10 cellular contexts compared by ENCODE assay signal in the genomic region with DNA sequence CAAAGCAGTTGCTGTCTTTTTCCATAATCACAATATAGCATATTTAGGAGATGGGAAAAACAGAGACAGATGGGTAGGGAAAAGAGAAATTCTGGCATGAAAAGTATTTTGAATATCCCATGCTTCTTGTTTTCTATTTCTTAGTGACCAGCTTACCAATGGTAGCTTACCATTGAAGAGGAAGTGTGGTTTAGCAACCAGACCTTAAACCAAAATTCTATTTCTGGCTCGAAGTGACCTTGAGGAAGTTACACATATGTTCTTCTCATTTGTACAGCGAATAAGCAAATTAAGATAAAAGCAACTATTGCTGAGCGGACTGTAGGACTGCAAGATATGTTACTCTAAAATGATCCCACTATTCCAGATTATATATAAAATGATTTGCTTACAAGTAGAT.
A peak's percentile ranks its signal among the peaks of the same experiment; 100 is the strongest.
DNase-seq lines count a peak whose midpoint lies in the region; ATAC-seq and FAIRE-seq lines count a peak whose summit lies in the region.
"Had no signal": no experiment of that assay in that cellular context is flagged by ENCODE, and none has a peak within 500 bp of the region (broad histone marks: within the 10 kb centered on the region; RNA-seq: fewer than 3 reads in every experiment).

No MANE protein-coding gene starts in this region.

- H3K4me3 ChIP-seq in BLaER1 treated with 17β-estradiol and CSF1 and Interleukin-3, amounts not matched to agents 10 nM and 100 nM: peak overlapping the region in 4 of 10 experiments; percentile 2 to 18 (median 14); a peak in 4 of 20 replicates
- no peak overlapping the region for H3K4me3 ChIP-seq in small intestine (ENCODE audit: low read depth in 1 of 2, low read length in 2 of 2)
- H3K4me3 ChIP-seq: skin epidermis had no signal

- no peaks in the 10 kb centered on the region for H3K27me3 ChIP-seq in BLaER1 treated with 17β-estradiol and CSF1 and Interleukin-3, amounts not matched to agents 10 nM and 100 nM
- no peaks in the 10 kb centered on the region for H3K27me3 ChIP-seq in small intestine (ENCODE audit: control insufficient read depth in 2 of 2, insufficient read depth in 2 of 2, low read length in 2 of 2)

- H3K27me3 Mint-ChIP-seq in dendritic cell treated with granulocyte-macrophage colony-stimulating factor and Interleukin-4, amounts not matched to agents 40 ng/mL and 50 ng/mL, for 4 days: no peaks in the 10 kb centered on the region
- peaks cover 16% of the 10 kb centered on the region for H3K27me3 Mint-ChIP-seq in activated T-helper 2 cell treated with anti-CD3 and anti-CD28 coated beads, Interferon-gamma antibody, Interleukin-2, Interleukin-4, amounts not matched to agents 10 μg/mL and 5 μg/mL and 100 μg/mL, durations not matched to agents 14 hours and 24 hours and 36 hours (ENCODE audit: low read depth)

- 57 to 89% (median 64%) methylated on average over 3 of the region's 3 CpGs for WGBS in small intestine, 3 donors

- FAIRE-seq in small intestine (lab: Jason Lieb, UNC): no peak

- peak overlapping the region; percentile 44 for H3K4me3 Mint-ChIP-seq in dendritic cell treated with granulocyte-macrophage colony-stimulating factor and Interleukin-4, amounts not matched to agents 40 ng/mL and 50 ng/mL, for 4 days
- H3K4me3 Mint-ChIP-seq in activated T-helper 2 cell treated with anti-CD3 and anti-CD28 coated beads, Interferon-gamma antibody, Interleukin-2, Interleukin-4, amounts not matched to agents 10 μg/mL and 5 μg/mL and 100 μg/mL, durations not matched to agents 14 hours and 24 hours and 36 hours (ENCODE audit: low read depth): no peak overlapping the region

- peak overlapping the region; percentile 26 to 91 (median 65); a peak in 21 of 22 replicates for H3K4me2 ChIP-seq in BLaER1 treated with 17β-estradiol and CSF1 and Interleukin-3, amounts not matched to agents 10 nM and 100 nM

- peaks cover 20 to 99% (median 40%) of the 10 kb centered on the region in 10 experiments for H3K4me1 ChIP-seq in BLaER1 treated with 17β-estradiol and CSF1 and Interleukin-3, amounts not matched to agents 10 nM and 100 nM
- no peaks in the 10 kb centered on the region for H3K4me1 ChIP-seq in small intestine (ENCODE audit: control insufficient read depth in 2 of 2, insufficient read depth in 1 of 2, low read depth in 1 of 2, low read length in 1 of 2)

- no peaks in the 10 kb centered on the region for H3K36me3 ChIP-seq in BLaER1 treated with 17β-estradiol and CSF1 and Interleukin-3, amounts not matched to agents 10 nM and 100 nM
- no peaks in the 10 kb centered on the region for H3K36me3 ChIP-seq in small intestine (ENCODE audit: control insufficient read depth in 2 of 2, insufficient read depth in 2 of 2, low read length in 2 of 2)

- ATAC-seq in GM21360 (IDR thresholded peaks at IDR 0.05; ENCODE audit: unreplicated experiment) (peak; percentile 52), HG03571 (IDR thresholded peaks at IDR 0.05; ENCODE audit: unreplicated experiment) (peak; percentile 76)

- no peaks in the 10 kb centered on the region for H3K36me3 Mint-ChIP-seq in dendritic cell treated with granulocyte-macrophage colony-stimulating factor and Interleukin-4, amounts not matched to agents 40 ng/mL and 50 ng/mL, for 4 days (ENCODE audit: low read depth)
- H3K36me3 Mint-ChIP-seq in activated T-helper 2 cell treated with anti-CD3 and anti-CD28 coated beads, Interferon-gamma antibody, Interleukin-2, Interleukin-4, amounts not matched to agents 10 μg/mL and 5 μg/mL and 100 μg/mL, durations not matched to agents 14 hours and 24 hours and 36 hours (ENCODE audit: low read depth): no peaks in the 10 kb centered on the region

- H3K9me3 ChIP-seq in BLaER1 treated with 17β-estradiol and CSF1 and Interleukin-3, amounts not matched to agents 10 nM and 100 nM (replicated peaks in 1 of 11): 0 out of 22 replicates have a peak, but pooled peaks cover 0 to 6% (median 0%) of the 10 kb centered on the region in 11 experiments
- H3K9me3 ChIP-seq in small intestine (ENCODE audit: control insufficient read depth, low read depth): no peaks in the 10 kb centered on the region

- H4K20me1 ChIP-seq in BLaER1 treated with 17β-estradiol and CSF1 and Interleukin-3, amounts not matched to agents 10 nM and 100 nM: no peaks in the 10 kb centered on the region

- H3K4me1 Mint-ChIP-seq in dendritic cell treated with granulocyte-macrophage colony-stimulating factor and Interleukin-4, amounts not matched to agents 40 ng/mL and 50 ng/mL, for 4 days (ENCODE audit: low read depth): peaks cover 63% of the 10 kb centered on the region
- H3K4me1 Mint-ChIP-seq in activated T-helper 2 cell treated with anti-CD3 and anti-CD28 coated beads, Interferon-gamma antibody, Interleukin-2, Interleukin-4, amounts not matched to agents 10 μg/mL and 5 μg/mL and 100 μg/mL, durations not matched to agents 14 hours and 24 hours and 36 hours (ENCODE audit: low read depth): peaks cover 4% of the 10 kb centered on the region

- no peaks in the 10 kb centered on the region for H3K9me3 Mint-ChIP-seq in dendritic cell treated with granulocyte-macrophage colony-stimulating factor and Interleukin-4, amounts not matched to agents 40 ng/mL and 50 ng/mL, for 4 days
- no peaks in the 10 kb centered on the region for H3K9me3 Mint-ChIP-seq in activated T-helper 2 cell treated with anti-CD3 and anti-CD28 coated beads, Interferon-gamma antibody, Interleukin-2, Interleukin-4, amounts not matched to agents 10 μg/mL and 5 μg/mL and 100 μg/mL, durations not matched to agents 14 hours and 24 hours and 36 hours

- H3K9ac ChIP-seq in BLaER1 treated with 17β-estradiol and CSF1 and Interleukin-3, amounts not matched to agents 10 nM and 100 nM: peak overlapping the region in 5 of 11 experiments; percentile 50 to 84 (median 79); a peak in 10 of 22 replicates

- H3K27ac ChIP-seq in BLaER1 treated with 17β-estradiol and CSF1 and Interleukin-3, amounts not matched to agents 10 nM and 100 nM: peak overlapping the region in 7 of 11 experiments; percentile 26 to 97 (median 77); a peak in 14 of 22 replicates
- no peak overlapping the region for H3K27ac ChIP-seq in small intestine (ENCODE audit: low read depth in 1 of 2, low read length in 1 of 2)

- intact Hi-C loops in dendritic cell treated with granulocyte-macrophage colony-stimulating factor and Interleukin-4, amounts not matched to agents 40 ng/mL and 50 ng/mL, for 4 days (cut with micrococcal nuclease): loop anchor here (2.0 kb wide), 1 partner anchor 41 kb away; no protein-coding TSS in a partner anchor
- intact Hi-C loops in activated T-helper 2 cell treated with anti-CD3 and anti-CD28 coated beads, Interferon-gamma antibody, Interleukin-2, Interleukin-4, amounts not matched to agents 10 μg/mL and 5 μg/mL and 100 μg/mL, durations not matched to agents 14 hours and 24 hours and 36 hours (cut with micrococcal nuclease): no loop called here

- DNase-seq in mesenteric fat pad (ENCODE audit: low spot score) (no peak), NCI-H774 (lab: John Stamatoyannopoulos, UW) (no peak), small intestine (no peak)
- DNase-seq in activated T-helper 2 cell treated with anti-CD3 and anti-CD28 coated beads, Interferon-gamma antibody, Interleukin-2, Interleukin-4, amounts not matched to agents 10 μg/mL and 5 μg/mL and 100 μg/mL, durations not matched to agents 14 hours and 24 hours and 36 hours (ENCODE audit: low spot score): no peak
- DNase-seq: HCEC 1CT had no signal

- H3K27ac Mint-ChIP-seq in dendritic cell treated with granulocyte-macrophage colony-stimulating factor and Interleukin-4, amounts not matched to agents 40 ng/mL and 50 ng/mL, for 4 days: peak overlapping the region; percentile 94
- H3K27ac Mint-ChIP-seq in activated T-helper 2 cell treated with anti-CD3 and anti-CD28 coated beads, Interferon-gamma antibody, Interleukin-2, Interleukin-4, amounts not matched to agents 10 μg/mL and 5 μg/mL and 100 μg/mL, durations not matched to agents 14 hours and 24 hours and 36 hours: no peak overlapping the region

Comparison
In these comparisons a context has a peak if more than half of its experiments do, and no peak if none do; other contexts are left out.
1. H3K27ac ChIP-seq: peak in BLaER1 treated with 17β-estradiol and CSF1 and Interleukin-3, amounts not matched to agents 10 nM and 100 nM (7 of 11); none in small intestine (0 of 2).